ENCODE assay signal across 2 cellular contexts in the genomic region with DNA sequence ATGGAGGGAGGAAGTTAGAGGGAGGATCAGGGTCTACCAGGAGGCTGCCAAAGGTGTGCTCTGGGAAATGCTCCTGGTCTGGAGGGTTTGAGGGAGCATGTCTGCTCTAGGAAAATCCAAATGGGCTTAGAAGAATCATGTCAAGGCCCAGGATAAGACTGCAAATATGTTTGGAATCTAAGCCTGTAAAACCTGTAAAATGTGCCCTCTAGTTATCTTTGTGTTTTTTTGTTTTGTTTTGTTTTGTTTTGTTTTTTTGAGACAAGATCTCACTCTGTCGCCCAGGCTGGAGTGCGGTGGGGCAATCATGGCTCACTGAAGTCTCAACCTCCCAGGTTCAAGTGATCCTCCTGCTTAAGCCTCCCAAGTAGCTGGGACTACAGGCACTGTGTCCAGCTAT.
TF ChIP-seq lines count a peak whose summit lies in the region.

No MANE protein-coding gene starts in this region.

TF ChIP-seq in GM23338, 12 proteins besides CTCF, POLR2A, EP300 and RAD21 (continued from another document):
- TF ChIP-seq, protein P1, sequence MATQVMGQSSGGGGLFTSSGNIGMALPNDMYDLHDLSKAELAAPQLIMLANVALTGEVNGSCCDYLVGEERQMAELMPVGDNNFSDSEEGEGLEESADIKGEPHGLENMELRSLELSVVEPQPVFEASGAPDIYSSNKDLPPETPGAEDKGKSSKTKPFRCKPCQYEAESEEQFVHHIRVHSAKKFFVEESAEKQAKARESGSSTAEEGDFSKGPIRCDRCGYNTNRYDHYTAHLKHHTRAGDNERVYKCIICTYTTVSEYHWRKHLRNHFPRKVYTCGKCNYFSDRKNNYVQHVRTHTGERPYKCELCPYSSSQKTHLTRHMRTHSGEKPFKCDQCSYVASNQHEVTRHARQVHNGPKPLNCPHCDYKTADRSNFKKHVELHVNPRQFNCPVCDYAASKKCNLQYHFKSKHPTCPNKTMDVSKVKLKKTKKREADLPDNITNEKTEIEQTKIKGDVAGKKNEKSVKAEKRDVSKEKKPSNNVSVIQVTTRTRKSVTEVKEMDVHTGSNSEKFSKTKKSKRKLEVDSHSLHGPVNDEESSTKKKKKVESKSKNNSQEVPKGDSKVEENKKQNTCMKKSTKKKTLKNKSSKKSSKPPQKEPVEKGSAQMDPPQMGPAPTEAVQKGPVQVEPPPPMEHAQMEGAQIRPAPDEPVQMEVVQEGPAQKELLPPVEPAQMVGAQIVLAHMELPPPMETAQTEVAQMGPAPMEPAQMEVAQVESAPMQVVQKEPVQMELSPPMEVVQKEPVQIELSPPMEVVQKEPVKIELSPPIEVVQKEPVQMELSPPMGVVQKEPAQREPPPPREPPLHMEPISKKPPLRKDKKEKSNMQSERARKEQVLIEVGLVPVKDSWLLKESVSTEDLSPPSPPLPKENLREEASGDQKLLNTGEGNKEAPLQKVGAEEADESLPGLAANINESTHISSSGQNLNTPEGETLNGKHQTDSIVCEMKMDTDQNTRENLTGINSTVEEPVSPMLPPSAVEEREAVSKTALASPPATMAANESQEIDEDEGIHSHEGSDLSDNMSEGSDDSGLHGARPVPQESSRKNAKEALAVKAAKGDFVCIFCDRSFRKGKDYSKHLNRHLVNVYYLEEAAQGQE (IDR thresholded peaks at IDR 0.05; ENCODE audit: unreplicated experiment), result no peak
- TF ChIP-seq ETS1 (IDR thresholded peaks at IDR 0.05) (no peak), ZNF331 (CRISPR knock-in tag; IDR thresholded peaks at IDR 0.05; ENCODE audit: low read depth) (no peak)
- TF ChIP-seq, protein P2, sequence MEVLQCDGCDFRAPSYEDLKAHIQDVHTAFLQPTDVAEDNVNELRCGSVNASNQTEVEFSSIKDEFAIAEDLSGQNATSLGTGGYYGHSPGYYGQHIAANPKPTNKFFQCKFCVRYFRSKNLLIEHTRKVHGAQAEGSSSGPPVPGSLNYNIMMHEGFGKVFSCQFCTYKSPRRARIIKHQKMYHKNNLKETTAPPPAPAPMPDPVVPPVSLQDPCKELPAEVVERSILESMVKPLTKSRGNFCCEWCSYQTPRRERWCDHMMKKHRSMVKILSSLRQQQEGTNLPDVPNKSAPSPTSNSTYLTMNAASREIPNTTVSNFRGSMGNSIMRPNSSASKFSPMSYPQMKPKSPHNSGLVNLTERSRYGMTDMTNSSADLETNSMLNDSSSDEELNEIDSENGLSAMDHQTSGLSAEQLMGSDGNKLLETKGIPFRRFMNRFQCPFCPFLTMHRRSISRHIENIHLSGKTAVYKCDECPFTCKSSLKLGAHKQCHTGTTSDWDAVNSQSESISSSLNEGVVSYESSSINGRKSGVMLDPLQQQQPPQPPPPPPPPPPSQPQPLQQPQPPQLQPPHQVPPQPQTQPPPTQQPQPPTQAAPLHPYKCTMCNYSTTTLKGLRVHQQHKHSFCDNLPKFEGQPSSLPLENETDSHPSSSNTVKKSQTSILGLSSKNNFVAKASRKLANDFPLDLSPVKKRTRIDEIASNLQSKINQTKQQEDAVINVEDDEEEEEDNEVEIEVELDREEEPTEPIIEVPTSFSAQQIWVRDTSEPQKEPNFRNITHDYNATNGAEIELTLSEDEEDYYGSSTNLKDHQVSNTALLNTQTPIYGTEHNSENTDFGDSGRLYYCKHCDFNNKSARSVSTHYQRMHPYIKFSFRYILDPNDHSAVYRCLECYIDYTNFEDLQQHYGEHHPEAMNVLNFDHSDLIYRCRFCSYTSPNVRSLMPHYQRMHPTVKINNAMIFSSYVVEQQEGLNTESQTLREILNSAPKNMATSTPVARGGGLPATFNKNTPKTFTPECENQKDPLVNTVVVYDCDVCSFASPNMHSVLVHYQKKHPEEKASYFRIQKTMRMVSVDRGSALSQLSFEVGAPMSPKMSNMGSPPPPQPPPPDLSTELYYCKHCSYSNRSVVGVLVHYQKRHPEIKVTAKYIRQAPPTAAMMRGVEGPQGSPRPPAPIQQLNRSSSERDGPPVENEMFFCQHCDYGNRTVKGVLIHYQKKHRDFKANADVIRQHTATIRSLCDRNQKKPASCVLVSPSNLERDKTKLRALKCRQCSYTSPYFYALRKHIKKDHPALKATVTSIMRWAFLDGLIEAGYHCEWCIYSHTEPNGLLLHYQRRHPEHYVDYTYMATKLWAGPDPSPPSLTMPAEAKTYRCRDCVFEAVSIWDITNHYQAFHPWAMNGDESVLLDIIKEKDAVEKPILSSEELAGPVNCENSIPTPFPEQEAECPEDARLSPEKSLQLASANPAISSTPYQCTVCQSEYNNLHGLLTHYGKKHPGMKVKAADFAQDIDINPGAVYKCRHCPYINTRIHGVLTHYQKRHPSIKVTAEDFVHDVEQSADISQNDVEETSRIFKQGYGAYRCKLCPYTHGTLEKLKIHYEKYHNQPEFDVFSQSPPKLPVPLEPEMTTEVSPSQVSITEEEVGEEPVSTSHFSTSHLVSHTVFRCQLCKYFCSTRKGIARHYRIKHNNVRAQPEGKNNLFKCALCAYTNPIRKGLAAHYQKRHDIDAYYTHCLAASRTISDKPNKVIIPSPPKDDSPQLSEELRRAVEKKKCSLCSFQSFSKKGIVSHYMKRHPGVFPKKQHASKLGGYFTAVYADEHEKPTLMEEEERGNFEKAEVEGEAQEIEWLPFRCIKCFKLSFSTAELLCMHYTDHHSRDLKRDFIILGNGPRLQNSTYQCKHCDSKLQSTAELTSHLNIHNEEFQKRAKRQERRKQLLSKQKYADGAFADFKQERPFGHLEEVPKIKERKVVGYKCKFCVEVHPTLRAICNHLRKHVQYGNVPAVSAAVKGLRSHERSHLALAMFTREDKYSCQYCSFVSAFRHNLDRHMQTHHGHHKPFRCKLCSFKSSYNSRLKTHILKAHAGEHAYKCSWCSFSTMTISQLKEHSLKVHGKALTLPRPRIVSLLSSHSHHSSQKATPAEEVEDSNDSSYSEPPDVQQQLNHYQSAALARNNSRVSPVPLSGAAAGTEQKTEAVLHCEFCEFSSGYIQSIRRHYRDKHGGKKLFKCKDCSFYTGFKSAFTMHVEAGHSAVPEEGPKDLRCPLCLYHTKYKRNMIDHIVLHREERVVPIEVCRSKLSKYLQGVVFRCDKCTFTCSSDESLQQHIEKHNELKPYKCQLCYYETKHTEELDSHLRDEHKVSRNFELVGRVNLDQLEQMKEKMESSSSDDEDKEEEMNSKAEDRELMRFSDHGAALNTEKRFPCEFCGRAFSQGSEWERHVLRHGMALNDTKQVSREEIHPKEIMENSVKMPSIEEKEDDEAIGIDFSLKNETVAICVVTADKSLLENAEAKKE (CRISPR knock-in tag; IDR thresholded peaks at IDR 0.05), result no peak

TF ChIP-seq in IMR-90, 13 proteins besides CTCF, POLR2A, EP300 and RAD21 (continued from another document):
- TF ChIP-seq, protein P3, sequence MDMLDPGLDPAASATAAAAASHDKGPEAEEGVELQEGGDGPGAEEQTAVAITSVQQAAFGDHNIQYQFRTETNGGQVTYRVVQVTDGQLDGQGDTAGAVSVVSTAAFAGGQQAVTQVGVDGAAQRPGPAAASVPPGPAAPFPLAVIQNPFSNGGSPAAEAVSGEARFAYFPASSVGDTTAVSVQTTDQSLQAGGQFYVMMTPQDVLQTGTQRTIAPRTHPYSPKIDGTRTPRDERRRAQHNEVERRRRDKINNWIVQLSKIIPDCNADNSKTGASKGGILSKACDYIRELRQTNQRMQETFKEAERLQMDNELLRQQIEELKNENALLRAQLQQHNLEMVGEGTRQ (IDR thresholded peaks at IDR 0.05; ENCODE audit: low read depth, low read length), result no peak
- TF ChIP-seq CHD1 (IDR thresholded peaks at IDR 0.05; ENCODE audit: low read depth, low read length) (no peak), RCOR1 (IDR thresholded peaks at IDR 0.05; ENCODE audit: insufficient replicate concordance, low read length) (no peak), FOS (IDR thresholded peaks at IDR 0.05; ENCODE audit: low read depth, low read length) (no peak)
